ENCODE assay signal across 15 cellular contexts in genomic region chr13:114090476-114090875, GRCh38. TPM values are rescaled to one million over a fixed set of nuclear protein-coding genes. Genes with fewer than 3 reads are reported as not detected.
DNase-seq lines count a peak whose midpoint lies in the region; ATAC-seq, FAIRE-seq and TF ChIP-seq lines count a peak whose summit lies in the region.
"Had no signal": no experiment of that assay in that cellular context is flagged by ENCODE, and none has a peak within 500 bp of the region (broad histone marks: within the 10 kb centered on the region; RNA-seq: fewer than 3 reads in every experiment).

No MANE protein-coding gene starts in this region.

- H3K27ac Mint-ChIP-seq in WTC11, result peak overlapping the region; percentile 70; the same call in 1 of the 2 replicates
- H3K27ac Mint-ChIP-seq: activated CD4-positive, alpha-beta T cell treated with anti-CD3 and anti-CD28 coated beads, Interleukin-2, amount 10 ng/mL, durations not matched to agents 24 days and 14 days; T-helper 1 cell treated with Interleukin-12 subunit alpha and Interleukin-12 subunit beta and Interleukin-4 antibody, amounts not matched to agents 30 μg/mL and 1 μg/mL, for 36 hours had no signal

- POLR2A ChIA-PET in WTC11 (lab: Charles Lee), result no interaction called here

- in situ Hi-C loops in transverse colon (cut with MboI; ENCODE audit: low pct_ligation_motif_present in 1 of 4, low pct_unique_long_range_greater_than_20kb in 1 of 4, low sequenced_read_pairs in 3 of 4), result no loop called here

- DNase-seq in right atrium auricular region (ENCODE audit: low spot score) (peak; percentile 42), left ventricle myocardium inferior (no peak), WTC11 (ENCODE audit: low spot score) (peak; percentile 6), mesenteric fat pad (ENCODE audit: low spot score) (peak; percentile 49), transverse colon (peak; percentile 13), RCC 7860 (ENCODE audit: low spot score) (no peak), kidney (no peak), NCI-H82 treated with DMSO at 0.1 percent for 48 hours (lab: John Stamatoyannopoulos, UW; ENCODE audit: unreplicated experiment) (no peak)
- DNase-seq: activated CD4-positive, alpha-beta T cell treated with anti-CD3 and anti-CD28 coated beads, Interleukin-2, amount 10 ng/mL, durations not matched to agents 24 days and 14 days; IMR-90; NCI-H2107; testis had no signal

- H3K4me3 Mint-ChIP-seq in WTC11, result no peak overlapping the region
- H3K4me3 Mint-ChIP-seq: activated CD4-positive, alpha-beta T cell treated with anti-CD3 and anti-CD28 coated beads, Interleukin-2, amount 10 ng/mL, durations not matched to agents 24 days and 14 days; T-helper 1 cell treated with Interleukin-12 subunit alpha and Interleukin-12 subunit beta and Interleukin-4 antibody, amounts not matched to agents 30 μg/mL and 1 μg/mL, for 36 hours had no signal

- H3K36me3 ChIP-seq in right atrium auricular region (no peaks in the 10 kb centered on the region), left ventricle myocardium inferior (no peaks in the 10 kb centered on the region), transverse colon (peaks cover 0 to 2% (median 0%) of the 10 kb centered on the region in 4 donors), kidney (ENCODE audit: control insufficient read depth in 1 of 2, insufficient read depth in 2 of 2, low read length in 2 of 2) (no peaks in the 10 kb centered on the region)

- TF ChIP-seq CTCF in right atrium auricular region (IDR thresholded peaks at IDR 0.05) (no peak), left ventricle myocardium inferior (IDR thresholded peaks at IDR 0.05; ENCODE audit: borderline replicate concordance) (no peak), WTC11 (IDR thresholded peaks at IDR 0.05) (no peak), transverse colon (IDR thresholded peaks at IDR 0.05) (no peak), kidney (IDR thresholded peaks at IDR 0.05; ENCODE audit: borderline replicate concordance, extremely low read depth, insufficient read depth) (no peak)

- H3K9me3 Mint-ChIP-seq in WTC11, result peaks cover 36% of the 10 kb centered on the region

- peaks cover 18% of the 10 kb centered on the region for H3K4me1 Mint-ChIP-seq in WTC11

- no peak for TF ChIP-seq POLR2A in transverse colon (IDR thresholded peaks at IDR 0.05)

- CTCF ChIA-PET in WTC11 (lab: Charles Lee), result no interaction called here

- no peaks in the 10 kb centered on the region for H3K27me3 Mint-ChIP-seq in WTC11 (ENCODE audit: low read depth)
- H3K27me3 Mint-ChIP-seq: activated CD4-positive, alpha-beta T cell treated with anti-CD3 and anti-CD28 coated beads, Interleukin-2, amount 10 ng/mL, durations not matched to agents 24 days and 14 days had no signal

- FAIRE-seq in RCC 7860 (lab: Jason Lieb, UNC), result no peak
- FAIRE-seq in kidney (lab: Jason Lieb, UNC), result no peak

- H3K27ac ChIP-seq in right atrium auricular region, result no peak overlapping the region
- H3K27ac ChIP-seq in left ventricle myocardium inferior (replicated peaks), result no peak overlapping the region
- no peak overlapping the region for H3K27ac ChIP-seq in transverse colon
- H3K27ac ChIP-seq in kidney (ENCODE audit: low read depth in 2 of 2, low read length in 2 of 2), result no peak overlapping the region
- H3K27ac ChIP-seq: hepatocyte, testis had no signal

- intact Hi-C loops in left ventricle myocardium inferior (cut with micrococcal nuclease) (no loop called here), transverse colon (cut with DNase I; ENCODE audit: low total_unique reads) (no loop called here), kidney (cut with DNase I) (no loop called here)

- 76 to 80% methylated on average over 1 to 11 of the region's 11 CpGs for WGBS in transverse colon (ENCODE audit: low coverage in 1 of 2), 2 donors

- peaks cover 0 to 15% of the 10 kb centered on the region in 2 donors for H3K9me3 ChIP-seq in right atrium auricular region
- peaks cover 30% of the 10 kb centered on the region for H3K9me3 ChIP-seq in left ventricle myocardium inferior (replicated peaks)
- peaks cover 12 to 14% of the 10 kb centered on the region in 2 donors for H3K9me3 ChIP-seq in transverse colon
- no peaks in the 10 kb centered on the region for H3K9me3 ChIP-seq in kidney (ENCODE audit: control insufficient read depth in 1 of 2, low read length in 2 of 2)
- H3K9me3 ChIP-seq: testis had no signal

- no peaks in the 10 kb centered on the region for H3K4me1 ChIP-seq in right atrium auricular region
- H3K4me1 ChIP-seq in left ventricle myocardium inferior, result no peaks in the 10 kb centered on the region
- H3K4me1 ChIP-seq in transverse colon, result peaks cover 0 to 4% (median 0%) of the 10 kb centered on the region in 4 donors
- H3K4me1 ChIP-seq in kidney (ENCODE audit: control insufficient read depth in 1 of 2, insufficient read depth in 1 of 2, low read depth in 1 of 2, low read length in 2 of 2), result no peaks in the 10 kb centered on the region
- H3K4me1 ChIP-seq: body of pancreas, testis had no signal

- H3K27me3 ChIP-seq in right atrium auricular region (no peaks in the 10 kb centered on the region), left ventricle myocardium inferior (ENCODE audit: low read depth) (no peaks in the 10 kb centered on the region), transverse colon (no peaks in the 10 kb centered on the region)
- H3K27me3 ChIP-seq: body of pancreas, testis had no signal

- peaks cover 40% of the 10 kb centered on the region for H3K36me3 Mint-ChIP-seq in WTC11

- no peak overlapping the region for H3K4me3 ChIP-seq in right atrium auricular region
- H3K4me3 ChIP-seq in left ventricle myocardium inferior, result no peak overlapping the region
- no peak overlapping the region for H3K4me3 ChIP-seq in transverse colon
- H3K4me3 ChIP-seq in kidney (ENCODE audit: low read length in 2 of 2), result no peak overlapping the region
- H3K4me3 ChIP-seq: body of pancreas, hepatocyte, testis had no signal

- H3K9ac ChIP-seq in kidney (ENCODE audit: low read length in 2 of 2), result no peak overlapping the region

- TF ChIP-seq EP300 in transverse colon (IDR thresholded peaks at IDR 0.05; ENCODE audit: low read depth), result no peak

- ATAC-seq in WTC11, result no peak

TF ChIP-seq in WTC11, 78 proteins besides CTCF, POLR2A, EP300 and RAD21 (continues in another document):
- TF ChIP-seq GTF2I (CRISPR knock-in tag; conservative IDR thresholded peaks at IDR 0.05) (no peak), ZNF263 (CRISPR knock-in tag; IDR thresholded peaks at IDR 0.05; ENCODE audit: low read depth) (no peak), ZSCAN18 (CRISPR knock-in tag; IDR thresholded peaks at IDR 0.05) (no peak), ATF1 (CRISPR knock-in tag; IDR thresholded peaks at IDR 0.05) (no peak), AFF4 (CRISPR knock-in tag; IDR thresholded peaks at IDR 0.05; ENCODE audit: borderline replicate concordance) (no peak), ESRRA (CRISPR knock-in tag; IDR thresholded peaks at IDR 0.05; ENCODE audit: borderline replicate concordance) (no peak), ZBTB21 (CRISPR knock-in tag; IDR thresholded peaks at IDR 0.05; ENCODE audit: borderline replicate concordance) (no peak), ZNF121 (CRISPR knock-in tag; IDR thresholded peaks at IDR 0.05) (no peak), MAX (CRISPR knock-in tag; IDR thresholded peaks at IDR 0.05) (no peak), ZNF671 (CRISPR knock-in tag; IDR thresholded peaks at IDR 0.05) (no peak), SOX15 (CRISPR knock-in tag; IDR thresholded peaks at IDR 0.05) (no peak), ZNF317 (CRISPR knock-in tag; IDR thresholded peaks at IDR 0.05; ENCODE audit: borderline replicate concordance, low read depth) (no peak)

RNA-seq across cellular contexts. Expression of gene RASA3, which starts 41.9 kb away (rescaled TPM):
- total RNA-seq in right atrium auricular region (10 to 100 TPM; 10.2 to 13.2 TPM), left ventricle myocardium inferior (9.5 TPM), WTC11 (2021) (16.5 to 22.3 TPM (median 16.9 TPM) in 3 replicates), mesenteric fat pad (102 TPM), transverse colon (10 to 100 TPM in 1 of 4 donors, 1 to 10 TPM in 3; 4.4 to 15.6 (median 8.5) TPM), kidney (28.8 TPM)
- 4.2 TPM for polyA plus RNA-seq in kidney (ENCODE audit: insufficient read depth, low read depth, low replicate concordance)

Comparison
In these comparisons a context has a peak if more than half of its experiments do, and no peak if none do; other contexts are left out.
1. DNase-seq: peak in right atrium auricular region (single experiment), WTC11 (single experiment), mesenteric fat pad (single experiment) and transverse colon (single experiment); none in left ventricle myocardium inferior (single experiment), RCC 7860 (single experiment), kidney (single experiment) and NCI-H82 treated with DMSO at 0.1 percent for 48 hours (single experiment).